11 cellular contexts compared by ENCODE assay signal in genomic region chr6:157569543-157569942, GRCh38.
A peak's percentile ranks its signal among the peaks of the same experiment; 100 is the strongest.
DNase-seq lines count a peak whose midpoint lies in the region; ATAC-seq lines count a peak whose summit lies in the region.
"Had no signal": no experiment of that assay in that cellular context is flagged by ENCODE, and none has a peak within 500 bp of the region (broad histone marks: within the 10 kb centered on the region; RNA-seq: fewer than 3 reads in every experiment).

No MANE protein-coding gene starts in this region.

- H3K4me3 Mint-ChIP-seq in CD4-positive, CD25-positive, alpha-beta regulatory T cell = peak overlapping the region in 3 of 4 donors; percentile 6 to 52 (median 43)
- peak overlapping the region; percentile 37 for H3K4me3 Mint-ChIP-seq in activated T-helper 17 cell treated with anti-CD3 and anti-CD28 coated beads, Interleukin-2, amount 50 U/mL, for 72 hours

- H3K27me3 Mint-ChIP-seq in CD4-positive, CD25-positive, alpha-beta regulatory T cell = no peaks in the 10 kb centered on the region
- H3K27me3 Mint-ChIP-seq in activated T-helper 17 cell treated with anti-CD3 and anti-CD28 coated beads, Interleukin-2, amount 50 U/mL, for 72 hours = no peaks in the 10 kb centered on the region

- H3K27ac Mint-ChIP-seq in CD4-positive, CD25-positive, alpha-beta regulatory T cell = no peak overlapping the region
- H3K27ac Mint-ChIP-seq in activated T-helper 17 cell treated with anti-CD3 and anti-CD28 coated beads, Interleukin-2, amount 50 U/mL, for 72 hours = no peak overlapping the region

- no peaks in the 10 kb centered on the region for H3K27me3 ChIP-seq in CD4-positive, CD25-positive, alpha-beta regulatory T cell (ENCODE audit: control insufficient read depth, insufficient read depth, low read length)
- H3K27me3 ChIP-seq: gastrocnemius medialis, sigmoid colon had no signal

- peak in 1 of 2 donors; percentile 53 for ATAC-seq in CD4-positive, CD25-positive, alpha-beta regulatory T cell (ENCODE audit: low read depth in 2 of 2)
- ATAC-seq in GM19035 (IDR thresholded peaks at IDR 0.05; ENCODE audit: unreplicated experiment) (peak; percentile 51), HG03159 (IDR thresholded peaks at IDR 0.05; ENCODE audit: unreplicated experiment) (peak; percentile 49)
- ATAC-seq in activated T-helper 17 cell treated with anti-CD3 and anti-CD28 coated beads, Interleukin-2, amount 50 U/mL, for 72 hours (replicated peaks) = peak; percentile 87
- ATAC-seq: gastrocnemius medialis had no signal

- H3K36me3 Mint-ChIP-seq in CD4-positive, CD25-positive, alpha-beta regulatory T cell = peaks cover 1% of the 10 kb centered on the region
- H3K36me3 Mint-ChIP-seq in activated T-helper 17 cell treated with anti-CD3 and anti-CD28 coated beads, Interleukin-2, amount 50 U/mL, for 72 hours (ENCODE audit: low read depth) = no peaks in the 10 kb centered on the region

- H3K9me3 ChIP-seq in CD4-positive, CD25-positive, alpha-beta regulatory T cell (ENCODE audit: control insufficient read depth in 2 of 2, low read length in 2 of 2) = no peaks in the 10 kb centered on the region
- H3K9me3 ChIP-seq: gastrocnemius medialis, sigmoid colon had no signal

- H3K27ac ChIP-seq in CD4-positive, CD25-positive, alpha-beta regulatory T cell (ENCODE audit: insufficient read depth, low read length, poor library complexity, severe bottlenecking) = no peak overlapping the region
- H3K27ac ChIP-seq: gastrocnemius medialis, sigmoid colon had no signal

- H3K36me3 ChIP-seq in CD4-positive, CD25-positive, alpha-beta regulatory T cell (ENCODE audit: control insufficient read depth, insufficient read depth, low read length) = no peaks in the 10 kb centered on the region
- H3K36me3 ChIP-seq: gastrocnemius medialis, sigmoid colon had no signal

- H3K4me1 ChIP-seq in CD4-positive, CD25-positive, alpha-beta regulatory T cell (ENCODE audit: control insufficient read depth, insufficient read depth, low read length, poor library complexity, severe bottlenecking) = peaks cover 11% of the 10 kb centered on the region
- H3K4me1 ChIP-seq: sigmoid colon had no signal

- peak in 2 of 3 donors; percentile 61 to 74 for DNase-seq in CD4-positive, CD25-positive, alpha-beta regulatory T cell
- no peak for DNase-seq in DMS53 treated with DMSO at 0.1 percent for 48 hours (lab: John Stamatoyannopoulos, UW; ENCODE audit: unreplicated experiment)
- no peak for DNase-seq in stimulated activated CD4-positive, alpha-beta T cell treated with anti-CD3 and anti-CD28 coated beads, Interleukin-2, amount 100 ng/mL, for 48 hours
- no peak for DNase-seq in NK-92 treated with Interleukin-12 subunit alpha and Interleukin-12 subunit beta, amount 100 ng/mL, for 24 hours (lab: John Stamatoyannopoulos, UW)
- DNase-seq in A172 (ENCODE audit: low spot score) = no peak
- DNase-seq: gastrocnemius medialis, SHP77, sigmoid colon had no signal

- peak overlapping the region; percentile 45 for H3K4me3 ChIP-seq in CD4-positive, CD25-positive, alpha-beta regulatory T cell (ENCODE audit: low read depth, low read length)
- H3K4me3 ChIP-seq: gastrocnemius medialis, sigmoid colon had no signal

- peaks cover 0 to 1% (median 0%) of the 10 kb centered on the region in 7 donors for H3K9me3 Mint-ChIP-seq in CD4-positive, CD25-positive, alpha-beta regulatory T cell
- no peaks in the 10 kb centered on the region for H3K9me3 Mint-ChIP-seq in activated T-helper 17 cell treated with anti-CD3 and anti-CD28 coated beads, Interleukin-2, amount 50 U/mL, for 72 hours

- peaks cover 12 to 27% (median 15%) of the 10 kb centered on the region in 4 donors for H3K4me1 Mint-ChIP-seq in CD4-positive, CD25-positive, alpha-beta regulatory T cell
- H3K4me1 Mint-ChIP-seq in activated T-helper 17 cell treated with anti-CD3 and anti-CD28 coated beads, Interleukin-2, amount 50 U/mL, for 72 hours = peaks cover 9% of the 10 kb centered on the region

Comparison
In these comparisons a context has a peak if more than half of its experiments do, and no peak if none do; other contexts are left out.
1. DNase-seq: peak in CD4-positive, CD25-positive, alpha-beta regulatory T cell (2 of 3); none in DMS53 treated with DMSO at 0.1 percent for 48 hours (single experiment), stimulated activated CD4-positive, alpha-beta T cell treated with anti-CD3 and anti-CD28 coated beads, Interleukin-2, amount 100 ng/mL, for 48 hours (0 of 2), NK-92 treated with Interleukin-12 subunit alpha and Interleukin-12 subunit beta, amount 100 ng/mL, for 24 hours (single experiment) and A172 (single experiment).